Comparison of ENCODE assay signal across 1 cellular context in genomic region chr1:153626929-153627796, GRCh38.
A peak's percentile ranks its signal among the peaks of the same experiment; 100 is the strongest.
TF ChIP-seq lines count a peak whose summit lies in the region.

Gene S100A13 (minus strand): TSS chr1:153627505. CDS start chr1:153626472, 1,033 bp downstream.

TF ChIP-seq in K562, 482 proteins besides CTCF, POLR2A, EP300 and RAD21 (continued from another document and continues in another):
- TF ChIP-seq MAX (CRISPR knock-in tag; IDR thresholded peaks at IDR 0.05): no peak; the same call in none of the 2 replicates
- no peak for TF ChIP-seq CHD4 (IDR thresholded peaks at IDR 0.05; ENCODE audit: insufficient read depth, insufficient replicate concordance, low read depth, low read length, poor library complexity, severe bottlenecking)
- TF ChIP-seq MTF1 (CRISPR knock-in tag; IDR thresholded peaks at IDR 0.05; ENCODE audit: borderline replicate concordance): no peak
- no peak for TF ChIP-seq KLF6 (CRISPR knock-in tag; IDR thresholded peaks at IDR 0.05; ENCODE audit: borderline replicate concordance)
- TF ChIP-seq MCM3 (IDR thresholded peaks at IDR 0.05): no peak
- no peak for TF ChIP-seq ZNF280B (CRISPR knock-in tag; IDR thresholded peaks at IDR 0.05)
- TF ChIP-seq FIP1L1 (IDR thresholded peaks at IDR 0.05; ENCODE audit: low read depth, low read length, poor library complexity, severe bottlenecking): no peak
- no peak for TF ChIP-seq REST (CRISPR knock-in tag; IDR thresholded peaks at IDR 0.05; ENCODE audit: low read depth)
- no peak for TF ChIP-seq ZNF780A (CRISPR knock-in tag; IDR thresholded peaks at IDR 0.05)
- no peak for TF ChIP-seq NELFE (IDR thresholded peaks at IDR 0.05; ENCODE audit: insufficient read depth, insufficient read length)
- no peak for TF ChIP-seq ELF1 (tag; IDR thresholded peaks at IDR 0.05)
- TF ChIP-seq ZNF655 (CRISPR knock-in tag; IDR thresholded peaks at IDR 0.05): no peak
- no peak for TF ChIP-seq MXD1 (CRISPR knock-in tag; IDR thresholded peaks at IDR 0.05; ENCODE audit: borderline replicate concordance, poor library complexity, severe bottlenecking)
- TF ChIP-seq CEBPZ (IDR thresholded peaks at IDR 0.05; ENCODE audit: borderline replicate concordance, low read depth, low read length): no peak
- no peak for TF ChIP-seq HDAC6 (IDR thresholded peaks at IDR 0.05; ENCODE audit: low read depth, low read length)
- TF ChIP-seq ZBED1 (IDR thresholded peaks at IDR 0.05): no peak
- peak; percentile 97 for TF ChIP-seq EGR1 (conservative IDR thresholded peaks at IDR 0.05)
- TF ChIP-seq SREBF1 (IDR thresholded peaks at IDR 0.05; ENCODE audit: borderline replicate concordance, low read depth, low read length): no peak
- TF ChIP-seq EZH2 (IDR thresholded peaks at IDR 0.05; ENCODE audit: borderline replicate concordance, low read depth, low read length): no peak
- TF ChIP-seq HNRNPL (IDR thresholded peaks at IDR 0.05; ENCODE audit: low read depth, low read length): no peak
- no peak; the same call in 1 of the 2 replicates for TF ChIP-seq NKRF (IDR thresholded peaks at IDR 0.05; ENCODE audit: borderline replicate concordance)
- no peak for TF ChIP-seq ZBTB34 (CRISPR knock-in tag; IDR thresholded peaks at IDR 0.05)
- peak; percentile 93 for TF ChIP-seq POLR2H (tag; IDR thresholded peaks at IDR 0.05; ENCODE audit: low read depth)
- peak; percentile 16; the same call in 1 of the 2 replicates for TF ChIP-seq LCOR (CRISPR knock-in tag; IDR thresholded peaks at IDR 0.05)
- TF ChIP-seq HMGN3 (IDR thresholded peaks at IDR 0.05; ENCODE audit: borderline replicate concordance, extremely low read depth, insufficient read length, low read depth, low read length): no peak
- no peak for TF ChIP-seq RREB1 (CRISPR knock-in tag; IDR thresholded peaks at IDR 0.05)
- 0 out of 2 replicates have a peak, but pooled peaks have one; percentile 59 for TF ChIP-seq ZHX1 (conservative IDR thresholded peaks at IDR 0.05; ENCODE audit: low read length)
- TF ChIP-seq NCOA6 (IDR thresholded peaks at IDR 0.05): no peak
- TF ChIP-seq NR1H2 (CRISPR knock-in tag; IDR thresholded peaks at IDR 0.05): no peak
- peak; percentile 94 for TF ChIP-seq TBP (optimal IDR thresholded peaks at IDR 0.05; ENCODE audit: low read depth, low read length)
- no peak; a peak in 1 of 4 replicates for TF ChIP-seq SIN3A (IDR thresholded peaks at IDR 0.05; ENCODE audit: borderline replicate concordance in 2 of 2, control insufficient read depth in 1 of 2, low read depth in 2 of 2, low read length in 2 of 2)
- no peak for TF ChIP-seq CREB1 (IDR thresholded peaks at IDR 0.05)
- TF ChIP-seq CREB1 (CRISPR knock-in tag; IDR thresholded peaks at IDR 0.05): no peak
